In the genomic region with DNA sequence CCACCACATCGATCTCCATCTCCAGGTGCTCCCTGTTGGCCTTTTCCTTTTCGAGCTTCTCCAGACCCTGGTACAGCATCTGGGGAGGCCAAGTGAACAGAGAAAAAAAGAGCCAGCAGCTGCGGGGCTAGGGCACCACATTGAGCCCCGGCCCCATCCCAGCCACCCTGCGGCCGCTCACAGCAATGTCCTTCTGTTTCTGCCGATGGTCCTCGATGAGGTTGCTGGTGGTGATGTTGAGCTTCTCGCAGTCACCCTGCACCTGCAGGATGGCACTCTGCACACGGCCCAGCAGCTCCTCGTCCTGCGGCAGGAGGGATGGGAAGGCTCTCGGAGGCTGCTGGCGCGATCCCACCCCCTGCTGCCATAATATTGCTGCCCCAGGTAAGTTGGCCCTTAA, we compare ENCODE assay signal across 28 cellular contexts.
"Had no signal": no experiment of that assay in that cellular context is flagged by ENCODE, and none has a peak within 500 bp of the region (broad histone marks: within the 10 kb centered on the region; RNA-seq: fewer than 3 reads in every experiment).

No MANE protein-coding gene starts in this region.

- H3K27ac Mint-ChIP-seq: activated CD4-positive, alpha-beta memory T cell treated with anti-CD3 and anti-CD28 coated beads for 36 hours; activated naive CD4-positive, alpha-beta T cell treated with anti-CD3 and anti-CD28 coated beads for 36 hours; activated naive CD4-positive, alpha-beta T cell treated with anti-CD3 and anti-CD28 coated beads, Interleukin-2, amount 50 U/mL, for 24 hours; activated naive CD8-positive, alpha-beta T cell treated with anti-CD3 and anti-CD28 coated beads for 36 hours; activated naive CD8-positive, alpha-beta T cell treated with anti-CD3 and anti-CD28 coated beads, Interleukin-2, amount 50 U/mL, for 24 hours; activated T-helper 1 cell treated with anti-CD3 and anti-CD28 coated beads, Interleukin-12 subunit alpha, Interleukin-12 subunit beta, Interleukin-2, Interleukin-4 antibody, amounts not matched to agents 30 ng/mL and 10 ng/mL and 1 ng/mL, durations not matched to agents 14 hours and 24 hours and 36 hours; activated T-helper 2 cell treated with anti-CD3 and anti-CD28 coated beads, Interferon-gamma antibody, Interleukin-2, Interleukin-4, amounts not matched to agents 10 μg/mL and 5 μg/mL and 100 μg/mL, durations not matched to agents 14 hours and 24 hours and 36 hours; WTC11 had no signal

- H3K27me3 Mint-ChIP-seq: activated CD4-positive, alpha-beta memory T cell treated with anti-CD3 and anti-CD28 coated beads for 36 hours; activated naive CD4-positive, alpha-beta T cell treated with anti-CD3 and anti-CD28 coated beads, Interleukin-2, amount 50 U/mL, for 24 hours; activated naive CD8-positive, alpha-beta T cell treated with anti-CD3 and anti-CD28 coated beads for 36 hours; activated naive CD8-positive, alpha-beta T cell treated with anti-CD3 and anti-CD28 coated beads, Interleukin-2, amount 50 U/mL, for 24 hours had no signal

- H3K4me3 ChIP-seq: adrenal gland, body of pancreas, esophagus squamous epithelium, gastroesophageal sphincter, heart right ventricle, hepatocyte had no signal

- H3K9me3 ChIP-seq: adrenal gland, body of pancreas, esophagus squamous epithelium, gastroesophageal sphincter, heart right ventricle had no signal

- ATAC-seq: activated naive CD8-positive, alpha-beta T cell treated with anti-CD3 and anti-CD28 coated beads, Interleukin-2, amount 50 U/mL, for 24 hours; body of pancreas; gastroesophageal sphincter; heart right ventricle; WTC11 had no signal

- H2AFZ ChIP-seq: hepatocyte had no signal

- DNase-seq: activated CD4-positive, alpha-beta memory T cell treated with anti-CD3 and anti-CD28 coated beads for 36 hours; activated CD4-positive, alpha-beta T cell treated with anti-CD3 and anti-CD28 coated beads for 1 hour; activated CD4-positive, alpha-beta T cell treated with anti-CD3 and anti-CD28 coated beads for 4 hours; activated CD4-positive, alpha-beta T cell treated with anti-CD3 and anti-CD28 coated beads, Interleukin-2, amount 50 U/mL, for 1 hour; activated CD8-positive, alpha-beta memory T cell treated with anti-CD3 and anti-CD28 coated beads for 24 hours; activated effector memory CD4-positive, alpha-beta T cell treated with anti-CD3 and anti-CD28 coated beads, Interleukin-2, amount 50 U/mL, for 16 hours; activated naive CD4-positive, alpha-beta T cell treated with anti-CD3 and anti-CD28 coated beads for 36 hours; activated naive CD8-positive, alpha-beta T cell treated with anti-CD3 and anti-CD28 coated beads for 36 hours; activated naive CD8-positive, alpha-beta T cell treated with anti-CD3 and anti-CD28 coated beads, Interleukin-2, amount 50 U/mL, for 24 hours; adrenal gland; amygdala; aorta; body of pancreas; caudate nucleus; cortex of kidney; dermis blood vessel endothelial cell; effector CD8-positive, alpha-beta T cell; esophagus squamous epithelium; foreskin melanocyte; heart right ventricle; T-helper 2 cell had no signal

- H3K36me3 ChIP-seq: adrenal gland, esophagus squamous epithelium, heart right ventricle had no signal

- H3K36me3 Mint-ChIP-seq: activated CD4-positive, alpha-beta memory T cell treated with anti-CD3 and anti-CD28 coated beads for 36 hours; activated naive CD4-positive, alpha-beta T cell treated with anti-CD3 and anti-CD28 coated beads, Interleukin-2, amount 50 U/mL, for 24 hours; activated naive CD8-positive, alpha-beta T cell treated with anti-CD3 and anti-CD28 coated beads for 36 hours; WTC11 had no signal

- H3K27ac ChIP-seq: adrenal gland, epithelial cell of prostate, esophagus squamous epithelium, gastroesophageal sphincter, heart right ventricle, hepatocyte had no signal

- H3K27me3 ChIP-seq: adrenal gland, body of pancreas, esophagus squamous epithelium, gastroesophageal sphincter, heart right ventricle, hepatocyte had no signal

- H3K4me1 Mint-ChIP-seq: WTC11 had no signal

- H3K4me2 ChIP-seq: hepatocyte had no signal

- H3K4me3 Mint-ChIP-seq: activated CD4-positive, alpha-beta memory T cell treated with anti-CD3 and anti-CD28 coated beads for 36 hours; activated naive CD4-positive, alpha-beta T cell treated with anti-CD3 and anti-CD28 coated beads for 36 hours; activated naive CD4-positive, alpha-beta T cell treated with anti-CD3 and anti-CD28 coated beads, Interleukin-2, amount 50 U/mL, for 24 hours; activated naive CD8-positive, alpha-beta T cell treated with anti-CD3 and anti-CD28 coated beads for 36 hours; activated naive CD8-positive, alpha-beta T cell treated with anti-CD3 and anti-CD28 coated beads, Interleukin-2, amount 50 U/mL, for 24 hours; activated T-helper 1 cell treated with anti-CD3 and anti-CD28 coated beads, Interleukin-12 subunit alpha, Interleukin-12 subunit beta, Interleukin-2, Interleukin-4 antibody, amounts not matched to agents 30 ng/mL and 10 ng/mL and 1 ng/mL, durations not matched to agents 14 hours and 24 hours and 36 hours; WTC11 had no signal

- H3K9me3 Mint-ChIP-seq: activated CD4-positive, alpha-beta memory T cell treated with anti-CD3 and anti-CD28 coated beads for 36 hours; activated naive CD4-positive, alpha-beta T cell treated with anti-CD3 and anti-CD28 coated beads for 36 hours; activated naive CD4-positive, alpha-beta T cell treated with anti-CD3 and anti-CD28 coated beads, Interleukin-2, amount 50 U/mL, for 24 hours; activated naive CD8-positive, alpha-beta T cell treated with anti-CD3 and anti-CD28 coated beads for 36 hours; activated naive CD8-positive, alpha-beta T cell treated with anti-CD3 and anti-CD28 coated beads, Interleukin-2, amount 50 U/mL, for 24 hours; activated T-helper 1 cell treated with anti-CD3 and anti-CD28 coated beads, Interleukin-12 subunit alpha, Interleukin-12 subunit beta, Interleukin-2, Interleukin-4 antibody, amounts not matched to agents 30 ng/mL and 10 ng/mL and 1 ng/mL, durations not matched to agents 14 hours and 24 hours and 36 hours; activated T-helper 2 cell treated with anti-CD3 and anti-CD28 coated beads, Interferon-gamma antibody, Interleukin-2, Interleukin-4, amounts not matched to agents 10 μg/mL and 5 μg/mL and 100 μg/mL, durations not matched to agents 14 hours and 24 hours and 36 hours; WTC11 had no signal
